Comparison of ENCODE assay signal across 8 cellular contexts in the genomic region with DNA sequence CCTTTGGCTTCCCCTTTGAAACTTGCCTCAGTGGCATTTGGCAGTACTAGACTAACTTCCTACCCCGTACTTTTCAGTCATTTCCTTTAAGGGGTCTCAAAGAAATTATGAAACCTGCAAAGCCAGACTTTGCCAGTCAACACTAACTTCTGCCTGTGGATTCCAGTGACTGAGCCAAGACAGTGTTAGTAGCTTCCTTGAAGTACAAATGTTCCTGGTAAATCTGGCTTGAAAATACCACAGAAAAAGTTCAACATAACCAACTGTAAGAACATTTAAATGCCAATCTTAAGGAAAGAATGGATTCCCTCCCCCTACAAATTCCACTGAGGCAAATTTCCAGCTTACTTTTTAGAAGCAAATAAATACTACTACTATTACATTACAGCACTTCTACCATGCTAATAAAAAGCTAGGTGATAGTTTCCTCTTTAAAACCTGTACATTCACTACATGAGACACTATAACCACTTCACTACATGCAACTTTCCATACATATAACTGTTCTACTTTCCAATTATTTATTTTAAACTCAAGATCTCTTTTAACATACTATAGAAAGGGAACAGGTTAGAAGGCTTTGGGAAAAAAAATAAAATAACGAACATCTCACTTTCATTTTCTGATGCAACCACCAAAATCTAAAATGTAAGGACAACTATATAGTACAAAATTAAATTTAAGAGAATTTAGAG. TPM values are rescaled to one million over a fixed set of nuclear protein-coding genes. Genes with fewer than 3 reads are reported as not detected.
DNase-seq lines count a peak whose midpoint lies in the region; ATAC-seq and TF ChIP-seq lines count a peak whose summit lies in the region.

No MANE protein-coding gene starts in this region.

- peak overlapping the region; percentile 97 for H3K4me3 ChIP-seq in GM06990 (replicated peaks; ENCODE audit: low read depth, low read length)
- peak overlapping the region; percentile 91 for H3K4me3 ChIP-seq in RWPE2 (ENCODE audit: severe bottlenecking)
- peak overlapping the region; percentile 86 for H3K4me3 ChIP-seq in retinal pigment epithelial cell (ENCODE audit: low read length)

- H3K27ac ChIP-seq in RWPE2 (ENCODE audit: poor library complexity, severe bottlenecking), result peak overlapping the region; percentile 69

- H3K9me3 ChIP-seq in RWPE2 (ENCODE audit: severe bottlenecking), result no peaks in the 10 kb centered on the region

- peaks cover 33% of the 10 kb centered on the region for H3K4me1 ChIP-seq in RWPE2 (ENCODE audit: insufficient read depth, poor library complexity, severe bottlenecking)

- TF ChIP-seq CTCF in GM06990 (IDR thresholded peaks at IDR 0.05; ENCODE audit: insufficient read depth, low read length, poor library complexity, severe bottlenecking) (no peak), RWPE2 (IDR thresholded peaks at IDR 0.05; ENCODE audit: poor library complexity, severe bottlenecking) (no peak), retinal pigment epithelial cell (conservative IDR thresholded peaks at IDR 0.05; ENCODE audit: low read depth, low read length) (no peak)

- ATAC-seq in RWPE2 (ENCODE audit: low read depth), result no peak
- no peak for ATAC-seq in HG03097 (IDR thresholded peaks at IDR 0.05; ENCODE audit: low FRiP score, unreplicated experiment)
- ATAC-seq in GM19463 (IDR thresholded peaks at IDR 0.05; ENCODE audit: unreplicated experiment), result no peak

- DNase-seq in GM06990 (ENCODE audit: extremely low read depth, insufficient read length) (no peak), RWPE2 (ENCODE audit: low spot score) (no peak), fibroblast of gingiva (ENCODE audit: low read depth) (peak; percentile 13), retinal pigment epithelial cell (ENCODE audit: low read depth) (no peak), NCI-H2227 treated with DMSO at 0.1 percent for 48 hours (lab: John Stamatoyannopoulos, UW) (no peak), H4 (ENCODE audit: low spot score) (no peak)

- H3K27me3 ChIP-seq in GM06990 (replicated peaks; ENCODE audit: control insufficient read depth, insufficient read depth, low read length) (no peaks in the 10 kb centered on the region), RWPE2 (ENCODE audit: insufficient read depth, poor library complexity, severe bottlenecking) (no peaks in the 10 kb centered on the region)

- H3K36me3 ChIP-seq in GM06990 (ENCODE audit: control insufficient read depth, insufficient read depth, low read length), result no peaks in the 10 kb centered on the region; the same call in none of the 2 replicates
- H3K36me3 ChIP-seq in RWPE2 (ENCODE audit: low read depth), result no peaks in the 10 kb centered on the region

RNA-seq across cellular contexts. Expression of a gene that starts 2.4 kb away (rescaled TPM):
- 5.5 and 5.7 TPM in 2 replicates for total RNA-seq in H4 (2014; rRNA removed; shearing (Covaris generic))
